26 cellular contexts compared by ENCODE assay signal in genomic region chr2:24025264-24025663, GRCh38. TPM values are rescaled to one million over a fixed set of nuclear protein-coding genes. Genes with fewer than 3 reads are reported as not detected.
"Had no signal": no experiment of that assay in that cellular context is flagged by ENCODE, and none has a peak within 500 bp of the region (broad histone marks: within the 10 kb centered on the region; RNA-seq: fewer than 3 reads in every experiment).

No MANE protein-coding gene starts in this region.

- H3K27me3 Mint-ChIP-seq: activated CD4-positive, alpha-beta T cell treated with anti-CD3 and anti-CD28 coated beads for 36 hours; T-cell had no signal

- DNase-seq: activated CD4-positive, alpha-beta T cell treated with anti-CD3 and anti-CD28 coated beads for 36 hours; activated CD4-positive, alpha-beta T cell treated with anti-CD3 and anti-CD28 coated beads, Interleukin-2, amount 50 U/mL, for 48 hours; activated gamma-delta T cell; activated naive CD4-positive, alpha-beta T cell treated with anti-CD3 and anti-CD28 coated beads, Interleukin-2, amount 50 U/mL, for 16 hours; anterior cingulate cortex; body of pancreas; effector CD4-positive, alpha-beta T cell; foreskin keratinocyte; immature natural killer cell; kidney glomerular epithelial cell; left ventricle myocardium inferior; mammary epithelial cell; midbrain; natural killer cell; nucleus accumbens; right lobe of liver; stimulated activated CD4-positive, alpha-beta T cell treated with anti-CD3 and anti-CD28 coated beads, Interleukin-1b, Interleukin-23, amount 100 ng/mL, for 48 hours; stomach; T-cell; transverse colon had no signal

- H3K9me3 Mint-ChIP-seq: activated T-helper 1 cell treated with anti-CD3 and anti-CD28 coated beads, Interleukin-12 subunit alpha, Interleukin-12 subunit beta, Interleukin-2, Interleukin-4 antibody, amounts not matched to agents 30 ng/mL and 10 ng/mL and 1 ng/mL, durations not matched to agents 14 hours and 24 hours and 36 hours; immature natural killer cell; natural killer cell; T-cell had no signal

- H3K27me3 ChIP-seq: body of pancreas, foreskin keratinocyte, right lobe of liver, stomach, suprapubic skin, transverse colon had no signal

- H3K27ac Mint-ChIP-seq: activated CD4-positive, alpha-beta T cell treated with anti-CD3 and anti-CD28 coated beads for 36 hours; activated T-helper 1 cell treated with anti-CD3 and anti-CD28 coated beads, Interleukin-12 subunit alpha, Interleukin-12 subunit beta, Interleukin-2, Interleukin-4 antibody, amounts not matched to agents 30 ng/mL and 10 ng/mL and 1 ng/mL, durations not matched to agents 14 hours and 24 hours and 36 hours; natural killer cell; T-cell had no signal

- H3K4me3 Mint-ChIP-seq: activated CD4-positive, alpha-beta T cell treated with anti-CD3 and anti-CD28 coated beads for 36 hours; activated T-helper 1 cell treated with anti-CD3 and anti-CD28 coated beads, Interleukin-12 subunit alpha, Interleukin-12 subunit beta, Interleukin-2, Interleukin-4 antibody, amounts not matched to agents 30 ng/mL and 10 ng/mL and 1 ng/mL, durations not matched to agents 14 hours and 24 hours and 36 hours; immature natural killer cell; natural killer cell; T-cell had no signal

- H3K4me1 Mint-ChIP-seq: activated CD4-positive, alpha-beta T cell treated with anti-CD3 and anti-CD28 coated beads for 36 hours; immature natural killer cell; T-cell had no signal

- H3K4me1 ChIP-seq: body of pancreas, left ventricle myocardium inferior, right lobe of liver, stomach, suprapubic skin, transverse colon had no signal

- H3K27ac ChIP-seq: body of pancreas, foreskin keratinocyte, left ventricle myocardium inferior, right lobe of liver, skin epidermis, stomach, suprapubic skin, transverse colon had no signal

- H3K9me3 ChIP-seq: body of pancreas, left ventricle myocardium inferior, right lobe of liver, stomach, suprapubic skin, transverse colon had no signal

- ATAC-seq: activated CD4-positive, alpha-beta T cell treated with anti-CD3 and anti-CD28 coated beads for 36 hours; body of pancreas; foreskin keratinocyte; natural killer cell; right lobe of liver; T-cell had no signal

- H3K4me3 ChIP-seq: body of pancreas, left ventricle myocardium inferior, right lobe of liver, skin epidermis, stomach, suprapubic skin, transverse colon had no signal

RNA-seq across cellular contexts. Expression of gene MFSD2B, which starts 15.4 kb away (rescaled TPM):
- total RNA-seq: activated CD4-positive, alpha-beta T cell treated with anti-CD3 and anti-CD28 coated beads for 36 hours; activated T-helper 1 cell treated with anti-CD3 and anti-CD28 coated beads, Interleukin-12 subunit alpha, Interleukin-12 subunit beta, Interleukin-2, Interleukin-4 antibody, amounts not matched to agents 30 ng/mL and 10 ng/mL and 1 ng/mL, durations not matched to agents 14 hours and 24 hours and 36 hours; body of pancreas; cardiac septum; chondrocyte; glomerular endothelial cell; stomach had no signal
- polyA plus RNA-seq: mammary epithelial cell had no signal
